ENCODE assay signal across 10 cellular contexts in genomic region chr5:128539038-128539429, GRCh38. TPM values are rescaled to one million over a fixed set of nuclear protein-coding genes. Genes with fewer than 3 reads are reported as not detected.
A peak's percentile ranks its signal among the peaks of the same experiment; 100 is the strongest.
DNase-seq lines count a peak whose midpoint lies in the region; ATAC-seq and TF ChIP-seq lines count a peak whose summit lies in the region.
"Had no signal": no experiment of that assay in that cellular context is flagged by ENCODE, and none has a peak within 500 bp of the region (broad histone marks: within the 10 kb centered on the region; RNA-seq: fewer than 3 reads in every experiment).

No MANE protein-coding gene starts in this region.

- H3K27ac Mint-ChIP-seq in neural progenitor cell: no peak overlapping the region

- peaks cover 11% of the 10 kb centered on the region for H3K4me1 ChIP-seq in neural progenitor cell
- no peaks in the 10 kb centered on the region for H3K4me1 ChIP-seq in OCI-LY7 (ENCODE audit: insufficient read depth, low read length, poor library complexity, severe bottlenecking)

- POLR2A ChIA-PET in RWPE1 (lab: Yijun Ruan, JAX; ENCODE audit: low non-redundant PET) (no interaction called here), OCI-LY7 (lab: Charles Lee) (no interaction called here)

- H3K4me3 ChIP-seq in fibroblast of the aortic adventitia (ENCODE audit: low read depth, low read length) (peak overlapping the region; percentile 68), neural progenitor cell (peak overlapping the region; percentile 82), OCI-LY7 (ENCODE audit: low read depth, low read length, poor library complexity, severe bottlenecking) (no peak overlapping the region)

- H3K9me3 ChIP-seq in neural progenitor cell (ENCODE audit: low read depth): peaks cover 3% of the 10 kb centered on the region
- no peaks in the 10 kb centered on the region for H3K9me3 ChIP-seq in OCI-LY7 (ENCODE audit: low read length)

- H3K9me2 ChIP-seq in OCI-LY7 (ENCODE audit: insufficient read depth, low read length): no peaks in the 10 kb centered on the region

- H3K27ac ChIP-seq in RWPE1 (peak overlapping the region; percentile 97), neural progenitor cell (peak overlapping the region; percentile 62), OCI-LY7 (ENCODE audit: low read depth, low read length, poor library complexity, severe bottlenecking) (no peak overlapping the region)

- no peaks in the 10 kb centered on the region for H3K9me3 Mint-ChIP-seq in neural progenitor cell

- TF ChIP-seq CTCF in RWPE1 (conservative IDR thresholded peaks at IDR 0.05; ENCODE audit: low read depth) (no peak), fibroblast of the aortic adventitia (IDR thresholded peaks at IDR 0.05; ENCODE audit: insufficient read depth, low read length) (no peak), neural progenitor cell (IDR thresholded peaks at IDR 0.05) (no peak), OCI-LY7 (conservative IDR thresholded peaks at IDR 0.05; ENCODE audit: low read length) (no peak)

- peak overlapping the region; percentile 87 for H3K4me2 ChIP-seq in neural progenitor cell
- no peak overlapping the region for H3K4me2 ChIP-seq in OCI-LY7 (ENCODE audit: low read length)

- peaks cover 4% of the 10 kb centered on the region for H3K36me3 Mint-ChIP-seq in neural progenitor cell

- CTCF ChIA-PET in RWPE1 (lab: Yijun Ruan, JAX) (interaction anchor here (0.5 kb wide), 1 partner anchor 166 kb away, joined by 4 read pairs; no protein-coding TSS in a partner anchor), OCI-LY7 (lab: Charles Lee; ENCODE audit: unreplicated experiment) (no interaction called here)

- H3K27me3 ChIP-seq in neural progenitor cell: peaks cover 30% of the 10 kb centered on the region

- peak; percentile 48 for DNase-seq in EH (ENCODE audit: low read depth)
- peak; percentile 26 for DNase-seq in RWPE1 (ENCODE audit: low spot score)
- DNase-seq in fibroblast of the aortic adventitia (ENCODE audit: low read depth): peak; percentile 16
- no peak for DNase-seq in neural progenitor cell (ENCODE audit: low spot score)
- no peak for DNase-seq in erythroblast (lab: John Stamatoyannopoulos, UW)
- no peak for DNase-seq in pons (ENCODE audit: low spot score)
- no peak for DNase-seq in OCI-LY7 (ENCODE audit: low spot score)
- DNase-seq: activated effector memory CD4-positive, alpha-beta T cell treated with anti-CD3 and anti-CD28 coated beads, Interleukin-2, amount 50 U/mL, for 16 hours had no signal

- peak overlapping the region; percentile 92 for H3K4me3 Mint-ChIP-seq in neural progenitor cell

- intact Hi-C loops in OCI-LY7 (cut with micrococcal nuclease; ENCODE audit: unreplicated experiment): no loop called here

- H2AFZ ChIP-seq in neural progenitor cell (replicated peaks) (peak overlapping the region; percentile 93), OCI-LY7 (ENCODE audit: low read length) (no peak overlapping the region)

- no TSS peak for BruUV-seq in OCI-LY7 (replicated peaks; lab: Mats Ljungman, UMichigan)

- H3K27me3 Mint-ChIP-seq in neural progenitor cell (ENCODE audit: insufficient read depth, low read depth): peaks cover 7% of the 10 kb centered on the region

- peaks cover 34% of the 10 kb centered on the region for H3F3A ChIP-seq in neural progenitor cell (ENCODE audit: low read depth)

- no peak overlapping the region for H3K9ac ChIP-seq in neural progenitor cell

- H3K36me3 ChIP-seq in neural progenitor cell (no peaks in the 10 kb centered on the region), OCI-LY7 (ENCODE audit: insufficient read depth, low read length) (no peaks in the 10 kb centered on the region)

- peaks cover 35% of the 10 kb centered on the region for H3K79me2 ChIP-seq in neural progenitor cell (ENCODE audit: low read depth)
- no peaks in the 10 kb centered on the region for H3K79me2 ChIP-seq in OCI-LY7 (ENCODE audit: insufficient read depth, low read depth, low read length)

- H3K4me1 Mint-ChIP-seq in neural progenitor cell: peaks cover 24% of the 10 kb centered on the region

- TF ChIP-seq POLR2A in erythroblast (IDR thresholded peaks at IDR 0.05; ENCODE audit: low read length): no peak

- no peak for ATAC-seq in GM21576 (IDR thresholded peaks at IDR 0.05; ENCODE audit: unreplicated experiment)
- ATAC-seq: HCT116 had no signal

- peaks cover 9% of the 10 kb centered on the region for H4K20me1 ChIP-seq in neural progenitor cell (ENCODE audit: low read depth)
- H4K20me1 ChIP-seq in OCI-LY7 (ENCODE audit: insufficient read depth, low read length): no peaks in the 10 kb centered on the region

RNA-seq across cellular contexts. Expression of gene FBN2, which starts 1.0 kb away (rescaled TPM):
- total RNA-seq in fibroblast of the aortic adventitia (ENCODE audit: low replicate concordance) (19.8 and 45.1 TPM in 2 replicates), neural progenitor cell (ENCODE audit: low replicate concordance) (88.1 and 113 TPM in 2 replicates), OCI-LY7 (2022) (not detected in 2 replicates)
- not detected in 2 replicates for total RNA-seq in OCI-LY7 (2014; rRNA removed; shearing (Covaris generic))

Comparison
In these comparisons a context has a peak if more than half of its experiments do, and no peak if none do; other contexts are left out.
1. DNase-seq: peak in EH (single experiment), RWPE1 (single experiment) and fibroblast of the aortic adventitia (single experiment); none in neural progenitor cell (single experiment), erythroblast (0 of 2), pons (single experiment) and OCI-LY7 (single experiment).
2. RNA of gene FBN2, which starts 1.0 kb away (total RNA-seq): 88.1 to 113 TPM in neural progenitor cell and 19.8 to 45.1 TPM in fibroblast of the aortic adventitia; not detected in OCI-LY7; every median in the first group is over 10 times any median in the second.